In genomic region chr15:36407647-36408046, GRCh38 we compare ENCODE assay signal across 12 cellular contexts.
DNase-seq lines count a peak whose midpoint lies in the region; ATAC-seq and TF ChIP-seq lines count a peak whose summit lies in the region.
"Had no signal": no experiment of that assay in that cellular context is flagged by ENCODE, and none has a peak within 500 bp of the region (broad histone marks: within the 10 kb centered on the region; RNA-seq: fewer than 3 reads in every experiment).

No MANE protein-coding gene starts in this region.

- POLR2A ChIA-PET in IMR-90 (lab: Charles Lee; ENCODE audit: unreplicated experiment) = no interaction called here

- dilution Hi-C loops in IMR-90 (cut with HindIII; ENCODE audit: low sequenced_read_pairs, unreplicated experiment) = no loop called here

- H3K18ac ChIP-seq in IMR-90 (ENCODE audit: low read depth, low read length) = peak overlapping the region; percentile 80; the same call in 1 of the 2 replicates

- peak overlapping the region; percentile 54; the same call in 1 of the 2 replicates for H3K4me2 ChIP-seq in IMR-90 (ENCODE audit: low read depth, low read length)

- CTCF ChIA-PET in IMR-90 (lab: Yijun Ruan, JAX) = interaction anchor here (0.6 to 0.9 kb wide), 3 partner anchors 12 to 1431 kb away, joined by 3 to 7 read pairs (median 3); no protein-coding TSS in a partner anchor

- H4K20me1 ChIP-seq in IMR-90 (ENCODE audit: insufficient read depth, low read length) = no peaks in the 10 kb centered on the region

- H3K23ac ChIP-seq in IMR-90 (ENCODE audit: low read depth, low read length) = no peak overlapping the region; the same call in 1 of the 2 replicates

- TF ChIP-seq POLR2A in IMR-90 (IDR thresholded peaks at IDR 0.05; ENCODE audit: low read depth, low read length) = no peak

- TF ChIP-seq RAD21 in IMR-90 (IDR thresholded peaks at IDR 0.05; ENCODE audit: low read length) = no peak

- peak overlapping the region; percentile 81; the same call in 2 of the 3 replicates for H2BK15ac ChIP-seq in IMR-90 (ENCODE audit: low read depth, low read length)

- H3K36me3 ChIP-seq in IMR-90 (ENCODE audit: control insufficient read depth, insufficient read depth, low read length) = no peaks in the 10 kb centered on the region
- H3K36me3 ChIP-seq in lower lobe of right lung = no peaks in the 10 kb centered on the region

- H3K9me1 ChIP-seq in IMR-90 (ENCODE audit: insufficient read depth, low read length) = no peaks in the 10 kb centered on the region

- peak overlapping the region; percentile 89 for H2BK20ac ChIP-seq in IMR-90 (ENCODE audit: low read depth, low read length)

- H3K4ac ChIP-seq in IMR-90 (ENCODE audit: low read depth, low read length) = peak overlapping the region; percentile 65; the same call in 1 of the 2 replicates

- H3K27ac ChIP-seq in IMR-90 (ENCODE audit: insufficient read depth, low read length) (no peak overlapping the region), lower lobe of right lung (no peak overlapping the region)

- peak overlapping the region; percentile 65 for H3K14ac ChIP-seq in IMR-90 (replicated peaks; ENCODE audit: low read depth, low read length)

- H4K91ac ChIP-seq in IMR-90 (ENCODE audit: insufficient read depth, low read depth, low read length) = peak overlapping the region; percentile 73

- peak overlapping the region; percentile 85 for H2BK120ac ChIP-seq in IMR-90 (ENCODE audit: low read depth, low read length)

- H3K56ac ChIP-seq in IMR-90 (ENCODE audit: extremely low read depth, insufficient read depth, low read length) = 0 out of 2 replicates have a peak overlapping the region, but pooled peaks have one; percentile 5

- intact Hi-C loops in IMR-90 (cut with micrococcal nuclease) (no loop called here), lower lobe of right lung (cut with DNase I) (no loop called here)

- H3K27me3 ChIP-seq in IMR-90 (ENCODE audit: control insufficient read depth, insufficient read depth, low read length) = no peaks in the 10 kb centered on the region
- H3K27me3 ChIP-seq in lower lobe of right lung (ENCODE audit: low read depth) = no peaks in the 10 kb centered on the region

- H3K9me3 ChIP-seq in IMR-90 (ENCODE audit: control insufficient read depth, insufficient read depth, low read length) (no peaks in the 10 kb centered on the region), lower lobe of right lung (no peaks in the 10 kb centered on the region)

- no CpG with 5 or more reads among the region's 4 CpGs for WGBS in IMR-90 (ENCODE audit: extremely low coverage in 2 of 2, insufficient read length in 1 of 2), 2 experiments

- H4K5ac ChIP-seq in IMR-90 (ENCODE audit: low read depth, low read length) = peak overlapping the region; percentile 43; the same call in 1 of the 2 replicates

- TF ChIP-seq CTCF in IMR-90 (conservative IDR thresholded peaks at IDR 0.05; ENCODE audit: low read depth, low read length) (no peak), astrocyte of the spinal cord (IDR thresholded peaks at IDR 0.05; ENCODE audit: low read depth, low read length) (no peak), lower lobe of right lung (IDR thresholded peaks at IDR 0.05) (no peak)

- peak overlapping the region; percentile 2 for H2AFZ ChIP-seq in IMR-90 (replicated peaks; ENCODE audit: low read length, poor library complexity)

- ATAC-seq in IMR-90 (ENCODE audit: low read depth) (peak; percentile 76), HG02970 (IDR thresholded peaks at IDR 0.05; ENCODE audit: low FRiP score, unreplicated experiment) (no peak), lower lobe of right lung (no peak)
- ATAC-seq: stimulated activated effector memory CD8-positive, alpha-beta T cell treated with anti-CD3 and anti-CD28 coated beads, Interleukin-12 subunit alpha, Interleukin-12 subunit beta, amount 100 ng/mL, for 72 hours had no signal

- no TSS peak for BruUV-seq in IMR-90 (replicated peaks; lab: Mats Ljungman, UMichigan)

- peak overlapping the region; percentile 78 for H2BK5ac ChIP-seq in IMR-90 (ENCODE audit: low read depth, low read length, poor library complexity, severe bottlenecking)

- no peaks in the 10 kb centered on the region for H3K79me1 ChIP-seq in IMR-90 (ENCODE audit: low read depth in 1 of 2, low read length in 2 of 2)

- in situ Hi-C loops in IMR-90 (cut with MboI; ENCODE audit: low sequenced_read_pairs) = no loop called here
- in situ Hi-C loops in astrocyte of the spinal cord (cut with HindIII; ENCODE audit: low sequenced_read_pairs) = no loop called here

- H3K9ac ChIP-seq in IMR-90 (ENCODE audit: low read depth, low read length) = no peak overlapping the region

- H3K4me1 ChIP-seq in IMR-90 (ENCODE audit: control insufficient read depth, insufficient read depth, low read length) (peaks cover 7% of the 10 kb centered on the region; the same call in 1 of the 2 replicates), lower lobe of right lung (no peaks in the 10 kb centered on the region)

- no peak overlapping the region; the same call in 1 of the 2 replicates for H2AK5ac ChIP-seq in IMR-90 (ENCODE audit: low read depth, low read length)

- no peak overlapping the region for H2AK9ac ChIP-seq in IMR-90 (replicated peaks; ENCODE audit: low read depth, low read length, poor library complexity)

- H3K4me3 ChIP-seq in IMR-90 (ENCODE audit: insufficient read depth, low read depth, low read length) (no peak overlapping the region), astrocyte of the spinal cord (ENCODE audit: low read depth, low read length) (no peak overlapping the region), lower lobe of right lung (no peak overlapping the region)

- DNase-seq in COR-L47 (lab: John Stamatoyannopoulos, UW) = peak; percentile 12
- peak; percentile 63 for DNase-seq in IMR-90
- peak; percentile 89 for DNase-seq in astrocyte of the spinal cord (ENCODE audit: low read depth, low spot score)
- peak; percentile 58 for DNase-seq in kidney glomerular epithelial cell (lab: John Stamatoyannopoulos, UW)
- DNase-seq in NCI-H2029 treated with DMSO at 0.1 percent for 48 hours (lab: John Stamatoyannopoulos, UW) = no peak
- no peak for DNase-seq in GF-D8 (lab: John Stamatoyannopoulos, UW)
- no peak for DNase-seq in lower lobe of right lung
- DNase-seq: central memory CD4-positive, alpha-beta T cell; DMS53; SHP77 treated with DMSO at 0.1 percent for 48 hours had no signal

- peak overlapping the region; percentile 31 to 55; a peak in 3 of 4 replicates for H4K8ac ChIP-seq in IMR-90 (ENCODE audit: low read depth in 2 of 2, low read length in 2 of 2)

TF ChIP-seq in IMR-90, 13 proteins besides CTCF, POLR2A, EP300 and RAD21:
- no peak for TF ChIP-seq MAZ (IDR thresholded peaks at IDR 0.05; ENCODE audit: borderline replicate concordance, low read depth, low read length)
- 0 out of 2 replicates have a peak, but pooled peaks have one; percentile 11 for TF ChIP-seq MAFK (IDR thresholded peaks at IDR 0.05; ENCODE audit: low read depth, low read length)

Comparison
In these comparisons a context has a peak if more than half of its experiments do, and no peak if none do; other contexts are left out.
1. DNase-seq: peak in COR-L47 (single experiment), IMR-90 (single experiment), astrocyte of the spinal cord (single experiment) and kidney glomerular epithelial cell (single experiment); none in NCI-H2029 treated with DMSO at 0.1 percent for 48 hours (single experiment), GF-D8 (single experiment) and lower lobe of right lung (single experiment).